ENCODE assay signal across 22 cellular contexts in the genomic region with DNA sequence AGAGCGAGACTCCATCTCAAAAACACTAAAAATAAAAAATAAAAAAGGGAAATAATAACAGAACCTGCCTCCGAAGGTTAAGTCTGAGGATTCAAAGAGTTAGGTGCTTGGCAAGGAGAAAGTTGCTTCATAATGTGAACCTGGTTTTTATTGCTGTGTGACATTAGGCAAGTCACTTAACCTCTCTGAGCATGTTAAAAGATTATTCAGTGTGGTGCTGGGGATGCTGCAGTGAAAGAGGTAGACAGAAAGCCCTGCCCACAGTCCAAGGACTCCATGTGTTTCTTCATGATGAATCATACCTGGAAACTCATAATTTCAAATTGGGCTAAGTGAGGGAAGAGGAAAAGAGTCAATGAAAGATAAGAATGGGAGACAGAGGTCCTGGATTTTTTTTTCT. TPM values are rescaled to one million over a fixed set of nuclear protein-coding genes. Genes with fewer than 3 reads are reported as not detected.
DNase-seq lines count a peak whose midpoint lies in the region; ATAC-seq and TF ChIP-seq lines count a peak whose summit lies in the region.
"Had no signal": no experiment of that assay in that cellular context is flagged by ENCODE, and none has a peak within 500 bp of the region (broad histone marks: within the 10 kb centered on the region; RNA-seq: fewer than 3 reads in every experiment).

No MANE protein-coding gene starts in this region.

- H3K36me3 Mint-ChIP-seq in activated CD4-positive, alpha-beta T cell treated with anti-CD3 and anti-CD28 coated beads for 36 hours (ENCODE audit: low read depth): peaks cover 25% of the 10 kb centered on the region
- peaks cover 9 to 38% of the 10 kb centered on the region in 2 donors for H3K36me3 Mint-ChIP-seq in CD4-positive, alpha-beta memory T cell
- H3K36me3 Mint-ChIP-seq in activated T-helper 17 cell treated with anti-CD3 and anti-CD28 coated beads, Interleukin-2, amount 50 U/mL, for 72 hours (ENCODE audit: low read depth): peaks cover 63% of the 10 kb centered on the region

- CTCF ChIA-PET in activated CD4-positive, alpha-beta T cell treated with anti-CD3 and anti-CD28 coated beads for 36 hours (lab: Charles Lee): interaction anchor here (1.1 kb wide), 1 partner anchor 156 kb away, joined by 3 read pairs; no protein-coding TSS in a partner anchor
- CTCF ChIA-PET in CD4-positive, alpha-beta memory T cell (lab: Charles Lee; ENCODE audit: partially characterized antibody): interaction anchor here (1.4 to 1.8 kb wide), 3 partner anchors 9 to 153 kb away, joined by 4 to 5 read pairs (median 4); no protein-coding TSS in a partner anchor

- H3K9me3 ChIP-seq in CD4-positive, alpha-beta memory T cell (ENCODE audit: control insufficient read depth in 1 of 2, low read length in 2 of 2): no peaks in the 10 kb centered on the region
- H3K9me3 ChIP-seq in transverse colon: no peaks in the 10 kb centered on the region
- H3K9me3 ChIP-seq: BLaER1, neutrophil, spleen, tibial artery had no signal

- H3K27ac ChIP-seq in CD4-positive, alpha-beta memory T cell (ENCODE audit: low read depth, low read length): no peak overlapping the region
- H3K27ac ChIP-seq in transverse colon: no peak overlapping the region
- H3K27ac ChIP-seq: BLaER1, coronary artery, neutrophil, tibial artery had no signal

- TF ChIP-seq EP300 in transverse colon (IDR thresholded peaks at IDR 0.05; ENCODE audit: low read depth): no peak

- H3K4me1 ChIP-seq in CD4-positive, alpha-beta memory T cell (ENCODE audit: insufficient read depth, low read length): peaks cover 30% of the 10 kb centered on the region
- peaks cover 0 to 15% (median 10%) of the 10 kb centered on the region in 4 donors for H3K4me1 ChIP-seq in transverse colon

- H3K4me3 ChIP-seq in CD4-positive, alpha-beta memory T cell (ENCODE audit: low read length in 2 of 2): no peak overlapping the region
- H3K4me3 ChIP-seq in epithelial cell of esophagus (ENCODE audit: low read length) (no peak overlapping the region), transverse colon (no peak overlapping the region)
- H3K4me3 ChIP-seq: BLaER1, coronary artery, spleen, tibial artery had no signal

- ATAC-seq in activated CD4-positive, alpha-beta T cell treated with anti-CD3 and anti-CD28 coated beads for 36 hours: no peak
- no peak for ATAC-seq in activated T-helper 17 cell treated with anti-CD3 and anti-CD28 coated beads, Interleukin-2, amount 50 U/mL, for 72 hours (replicated peaks)
- ATAC-seq: left cardiac atrium had no signal

- H3K4me3 Mint-ChIP-seq in activated CD4-positive, alpha-beta T cell treated with anti-CD3 and anti-CD28 coated beads for 36 hours: peak overlapping the region; percentile 13
- peak overlapping the region; percentile 46 to 74 (median 63) for H3K4me3 Mint-ChIP-seq in CD4-positive, alpha-beta memory T cell
- H3K4me3 Mint-ChIP-seq in activated T-helper 17 cell treated with anti-CD3 and anti-CD28 coated beads, Interleukin-2, amount 50 U/mL, for 72 hours: peak overlapping the region; percentile 51

- no peaks in the 10 kb centered on the region for H3K27me3 Mint-ChIP-seq in activated CD4-positive, alpha-beta T cell treated with anti-CD3 and anti-CD28 coated beads for 36 hours
- H3K27me3 Mint-ChIP-seq in CD4-positive, alpha-beta memory T cell: no peaks in the 10 kb centered on the region
- no peaks in the 10 kb centered on the region for H3K27me3 Mint-ChIP-seq in activated T-helper 17 cell treated with anti-CD3 and anti-CD28 coated beads, Interleukin-2, amount 50 U/mL, for 72 hours

- POLR2A ChIA-PET in activated CD4-positive, alpha-beta T cell treated with anti-CD3 and anti-CD28 coated beads for 36 hours (lab: Charles Lee): no interaction called here
- POLR2A ChIA-PET in CD4-positive, alpha-beta memory T cell (lab: Charles Lee; ENCODE audit: partially characterized antibody): interaction anchor here (0.8 to 8.0 kb wide), 3 partner anchors 23 to 49 kb away, joined by 3 to 225 read pairs (median 117); a partner anchor contains a TSS

- 96 to 98% methylated on average over 2 of the region's 2 CpGs for WGBS in transverse colon (ENCODE audit: low coverage in 1 of 2), 2 donors

- peaks cover 4% of the 10 kb centered on the region for H3K36me3 ChIP-seq in CD4-positive, alpha-beta memory T cell (ENCODE audit: insufficient read depth, low read length)
- H3K36me3 ChIP-seq in transverse colon: no peaks in the 10 kb centered on the region
- H3K36me3 ChIP-seq: BLaER1, neutrophil, tibial artery had no signal

- H3K9me3 Mint-ChIP-seq in activated CD4-positive, alpha-beta T cell treated with anti-CD3 and anti-CD28 coated beads for 36 hours (ENCODE audit: low read depth): no peaks in the 10 kb centered on the region
- peaks cover 0 to 1% (median 0%) of the 10 kb centered on the region in 8 donors for H3K9me3 Mint-ChIP-seq in CD4-positive, alpha-beta memory T cell
- no peaks in the 10 kb centered on the region for H3K9me3 Mint-ChIP-seq in activated T-helper 17 cell treated with anti-CD3 and anti-CD28 coated beads, Interleukin-2, amount 50 U/mL, for 72 hours

- H3K4me1 Mint-ChIP-seq in activated CD4-positive, alpha-beta T cell treated with anti-CD3 and anti-CD28 coated beads for 36 hours: peaks cover 21% of the 10 kb centered on the region
- peaks cover 24 to 53% (median 38%) of the 10 kb centered on the region in 4 donors for H3K4me1 Mint-ChIP-seq in CD4-positive, alpha-beta memory T cell
- H3K4me1 Mint-ChIP-seq in activated T-helper 17 cell treated with anti-CD3 and anti-CD28 coated beads, Interleukin-2, amount 50 U/mL, for 72 hours: peaks cover 12% of the 10 kb centered on the region

- no peak for DNase-seq in activated CD4-positive, alpha-beta T cell treated with anti-CD3 and anti-CD28 coated beads for 36 hours
- no peak for DNase-seq in activated CD4-positive, alpha-beta T cell treated with anti-CD3 and anti-CD28 coated beads for 1 hour
- DNase-seq in CD4-positive, alpha-beta memory T cell: no peak
- DNase-seq in epithelial cell of esophagus (ENCODE audit: low read depth): peak; percentile 60
- no peak for DNase-seq in SHP77 (lab: John Stamatoyannopoulos, UW)
- no peak for DNase-seq in transverse colon
- no peak for DNase-seq in NCI-H1092 treated with DMSO at 0.1 percent for 48 hours (lab: John Stamatoyannopoulos, UW)
- DNase-seq: DMS153, foreskin melanocyte, left cardiac atrium, NCI-H1417 treated with DMSO at 0.1 percent for 48 hours, NCI-H526 treated with DMSO at 0.1 percent for 48 hours, spleen, T1000, tibial artery had no signal

- no peaks in the 10 kb centered on the region for H3K27me3 ChIP-seq in CD4-positive, alpha-beta memory T cell (ENCODE audit: insufficient read depth, low read length)
- H3K27me3 ChIP-seq in transverse colon: no peaks in the 10 kb centered on the region
- H3K27me3 ChIP-seq: BLaER1, spleen had no signal

- peak overlapping the region; percentile 69 for H3K27ac Mint-ChIP-seq in activated CD4-positive, alpha-beta T cell treated with anti-CD3 and anti-CD28 coated beads for 36 hours
- H3K27ac Mint-ChIP-seq in CD4-positive, alpha-beta memory T cell: peak overlapping the region; percentile 38 to 89 (median 77)
- peak overlapping the region; percentile 51 for H3K27ac Mint-ChIP-seq in activated T-helper 17 cell treated with anti-CD3 and anti-CD28 coated beads, Interleukin-2, amount 50 U/mL, for 72 hours

- in situ Hi-C loops in transverse colon (cut with MboI; ENCODE audit: low pct_ligation_motif_present in 1 of 4, low pct_unique_long_range_greater_than_20kb in 1 of 4, low sequenced_read_pairs in 3 of 4): no loop called here

- TF ChIP-seq CTCF in epithelial cell of esophagus (IDR thresholded peaks at IDR 0.05; ENCODE audit: insufficient read depth, low read depth, low read length, missing control alignments) (no peak), transverse colon (IDR thresholded peaks at IDR 0.05) (no peak)

- TF ChIP-seq POLR2A in transverse colon (IDR thresholded peaks at IDR 0.05): no peak

- intact Hi-C loops in activated CD4-positive, alpha-beta T cell treated with anti-CD3 and anti-CD28 coated beads for 36 hours (cut with DNase I, micrococcal nuclease): loop anchor here (2.0 to 5.0 kb wide), 5 partner anchors 38 to 152 kb away; a partner anchor contains a TSS
- intact Hi-C loops in CD4-positive, alpha-beta memory T cell (cut with micrococcal nuclease): loop anchor here (2.0 kb wide), 2 partner anchors 39 to 131 kb away; a partner anchor contains a TSS
- intact Hi-C loops in transverse colon (cut with DNase I; ENCODE audit: low total_unique reads): no loop called here

RNA-seq across cellular contexts. Expression of a gene that starts 2.4 kb away (rescaled TPM):
- total RNA-seq in activated CD4-positive, alpha-beta T cell treated with anti-CD3 and anti-CD28 coated beads for 36 hours: 10 to 100 TPM; 49.8 to 52.0 TPM
- total RNA-seq in CD4-positive, alpha-beta memory T cell: 10 to 100 TPM; 74.3 to 76.2 TPM
- polyA plus RNA-seq in CD4-positive, alpha-beta memory T cell: 100 to 1,000 TPM; 101 to 104 TPM
- 10 to 100 TPM; 52.1 to 53.9 TPM for total RNA-seq in activated T-helper 17 cell treated with anti-CD3 and anti-CD28 coated beads, Interleukin-2, amount 50 U/mL, for 72 hours
- total RNA-seq in transverse colon: 1 to 10 TPM in 3 of 4 donors, under 1 TPM in 1; 0.37 to 2.1 (median 1.5) TPM

RNA-seq across cellular contexts. Expression of a gene that starts 6.0 kb away (rescaled TPM):
- total RNA-seq in activated CD4-positive, alpha-beta T cell treated with anti-CD3 and anti-CD28 coated beads for 36 hours: not detected
- not detected for total RNA-seq in CD4-positive, alpha-beta memory T cell
- polyA plus RNA-seq in CD4-positive, alpha-beta memory T cell: under 1 TPM in 1 of 2 donors, not detected in 1; 0.41 TPM
- total RNA-seq in activated T-helper 17 cell treated with anti-CD3 and anti-CD28 coated beads, Interleukin-2, amount 50 U/mL, for 72 hours: not detected
- total RNA-seq in transverse colon: not detected
- total RNA-seq: A172, astrocyte, epithelial cell of proximal tubule, left cardiac atrium, spleen had no signal

RNA-seq across cellular contexts. Expression of a gene that starts 27.8 kb away (rescaled TPM):
- 10 to 100 TPM; 14.2 to 15.3 TPM for total RNA-seq in activated CD4-positive, alpha-beta T cell treated with anti-CD3 and anti-CD28 coated beads for 36 hours
- 10 to 100 TPM; 17.4 to 17.8 TPM for total RNA-seq in CD4-positive, alpha-beta memory T cell
- 1 to 10 TPM in 1 of 2 donors, not detected in 1; 2.5 TPM for polyA plus RNA-seq in CD4-positive, alpha-beta memory T cell
- total RNA-seq in activated T-helper 17 cell treated with anti-CD3 and anti-CD28 coated beads, Interleukin-2, amount 50 U/mL, for 72 hours: 10 to 100 TPM; 12.6 to 12.9 TPM
- 1 to 10 TPM; 3.7 to 9.0 (median 8.1) TPM for total RNA-seq in transverse colon

RNA-seq across cellular contexts. Expression of a gene that starts 27.9 kb away (rescaled TPM):
- total RNA-seq in activated CD4-positive, alpha-beta T cell treated with anti-CD3 and anti-CD28 coated beads for 36 hours: under 1 TPM in 1 of 2 experiments, not detected in 1; 0.16 TPM
- total RNA-seq in CD4-positive, alpha-beta memory T cell: not detected
- not detected for polyA plus RNA-seq in CD4-positive, alpha-beta memory T cell
- total RNA-seq in activated T-helper 17 cell treated with anti-CD3 and anti-CD28 coated beads, Interleukin-2, amount 50 U/mL, for 72 hours: not detected
- under 1 TPM in 2 of 4 donors, not detected in 2; 0.14 to 0.32 TPM for total RNA-seq in transverse colon
- total RNA-seq: spleen had no signal

RNA-seq across cellular contexts. Expression of a gene that starts 38.6 kb away (rescaled TPM):
- total RNA-seq in activated CD4-positive, alpha-beta T cell treated with anti-CD3 and anti-CD28 coated beads for 36 hours: 1 to 10 TPM; 1.1 to 1.6 TPM
- total RNA-seq in CD4-positive, alpha-beta memory T cell: 1 to 10 TPM; 1.3 to 1.6 TPM
- polyA plus RNA-seq in CD4-positive, alpha-beta memory T cell: 1 to 10 TPM in 1 of 2 donors, under 1 TPM in 1; 0.68 to 1.1 TPM
- 1 to 10 TPM; 1.5 to 4.1 TPM for total RNA-seq in activated T-helper 17 cell treated with anti-CD3 and anti-CD28 coated beads, Interleukin-2, amount 50 U/mL, for 72 hours
- total RNA-seq in transverse colon: 100 to 1,000 TPM in 1 of 4 donors, 10 to 100 TPM in 3; 23.8 to 115 (median 35.8) TPM

Comparison
In these comparisons a context has a peak if more than half of its experiments do, and no peak if none do; other contexts are left out.
1. H3K4me3 Mint-ChIP-seq: peak in every context shown above with its lines; median percentile 63 in CD4-positive, alpha-beta memory T cell; 51 in activated T-helper 17 cell treated with anti-CD3 and anti-CD28 coated beads, Interleukin-2, amount 50 U/mL, for 72 hours; 13 in activated CD4-positive, alpha-beta T cell treated with anti-CD3 and anti-CD28 coated beads for 36 hours.
2. RNA of a gene that starts 2.4 kb away (total RNA-seq): 74.3 to 76.2 TPM in CD4-positive, alpha-beta memory T cell, 52.1 to 53.9 TPM in activated T-helper 17 cell treated with anti-CD3 and anti-CD28 coated beads, Interleukin-2, amount 50 U/mL, for 72 hours and 49.8 to 52.0 TPM in activated CD4-positive, alpha-beta T cell treated with anti-CD3 and anti-CD28 coated beads for 36 hours; 0.37 to 2.1 TPM in transverse colon; every median in the first group is over 10 times any median in the second.
3. Peak in every context shown above with its lines, with median percentiles within 50 percentile points of each other: H3K27ac Mint-ChIP-seq.